In genomic region chr3:45553469-45553974, GRCh38 we compare ENCODE assay signal across 9 cellular contexts. TPM values are rescaled to one million over a fixed set of nuclear protein-coding genes. Genes with fewer than 3 reads are reported as not detected.
DNase-seq lines count a peak whose midpoint lies in the region; ATAC-seq and TF ChIP-seq lines count a peak whose summit lies in the region.
"Had no signal": no experiment of that assay in that cellular context is flagged by ENCODE, and none has a peak within 500 bp of the region (broad histone marks: within the 10 kb centered on the region; RNA-seq: fewer than 3 reads in every experiment).

No MANE protein-coding gene starts in this region.

- H3K27me3 ChIP-seq in esophagus muscularis mucosa = no peaks in the 10 kb centered on the region

- H3K27ac ChIP-seq in esophagus muscularis mucosa (replicated peaks in 1 of 4) = peak overlapping the region in 3 of 4 donors; percentile 21 to 44 (median 37)

- H3K27me3 Mint-ChIP-seq in activated naive CD8-positive, alpha-beta T cell treated with anti-CD3 and anti-CD28 coated beads, Interleukin-2, amount 50 U/mL, for 24 hours = no peaks in the 10 kb centered on the region
- H3K27me3 Mint-ChIP-seq in activated naive CD8-positive, alpha-beta T cell treated with anti-CD3 and anti-CD28 coated beads for 36 hours = no peaks in the 10 kb centered on the region
- H3K27me3 Mint-ChIP-seq in osteocyte (ENCODE audit: unreplicated experiment) = no peaks in the 10 kb centered on the region
- H3K27me3 Mint-ChIP-seq: natural killer cell treated with Interleukin-12 subunit alpha and Interleukin-12 subunit beta and Interleukin-15 and Interleukin-18, amount 100 ng/mL, for 72 hours had no signal

- peaks cover 0 to 2% (median 0%) of the 10 kb centered on the region in 4 donors for H3K36me3 ChIP-seq in esophagus muscularis mucosa

- no peak overlapping the region for H3K27ac Mint-ChIP-seq in activated naive CD8-positive, alpha-beta T cell treated with anti-CD3 and anti-CD28 coated beads, Interleukin-2, amount 50 U/mL, for 24 hours
- H3K27ac Mint-ChIP-seq in activated naive CD8-positive, alpha-beta T cell treated with anti-CD3 and anti-CD28 coated beads for 36 hours = no peak overlapping the region
- peak overlapping the region; percentile 13 for H3K27ac Mint-ChIP-seq in osteocyte (ENCODE audit: unreplicated experiment)

- TF ChIP-seq EP300 in esophagus muscularis mucosa (IDR thresholded peaks at IDR 0.05) = no peak

- no peak overlapping the region for H3K4me3 ChIP-seq in esophagus muscularis mucosa

- H3K9me3 Mint-ChIP-seq in activated naive CD8-positive, alpha-beta T cell treated with anti-CD3 and anti-CD28 coated beads, Interleukin-2, amount 50 U/mL, for 24 hours = no peaks in the 10 kb centered on the region
- no peaks in the 10 kb centered on the region for H3K9me3 Mint-ChIP-seq in activated naive CD8-positive, alpha-beta T cell treated with anti-CD3 and anti-CD28 coated beads for 36 hours
- H3K9me3 Mint-ChIP-seq in osteocyte (ENCODE audit: unreplicated experiment) = no peaks in the 10 kb centered on the region
- H3K9me3 Mint-ChIP-seq: natural killer cell treated with Interleukin-12 subunit alpha and Interleukin-12 subunit beta and Interleukin-15 and Interleukin-18, amount 100 ng/mL, for 72 hours had no signal

- 4% methylated on average over 6 of the region's 6 CpGs for WGBS in esophagus muscularis mucosa

- no peak for TF ChIP-seq CTCF in esophagus muscularis mucosa (IDR thresholded peaks at IDR 0.05)
- no peak for TF ChIP-seq CTCF in osteocyte (IDR thresholded peaks at IDR 0.05)

- H3K4me3 Mint-ChIP-seq in activated naive CD8-positive, alpha-beta T cell treated with anti-CD3 and anti-CD28 coated beads, Interleukin-2, amount 50 U/mL, for 24 hours = no peak overlapping the region
- H3K4me3 Mint-ChIP-seq in activated naive CD8-positive, alpha-beta T cell treated with anti-CD3 and anti-CD28 coated beads for 36 hours = no peak overlapping the region
- H3K4me3 Mint-ChIP-seq in osteocyte (ENCODE audit: unreplicated experiment) = no peak overlapping the region
- H3K4me3 Mint-ChIP-seq: natural killer cell treated with Interleukin-12 subunit alpha and Interleukin-12 subunit beta and Interleukin-15 and Interleukin-18, amount 100 ng/mL, for 72 hours had no signal

- DNase-seq in activated naive CD8-positive, alpha-beta T cell treated with anti-CD3 and anti-CD28 coated beads, Interleukin-2, amount 50 U/mL, for 24 hours = no peak
- DNase-seq in activated naive CD8-positive, alpha-beta T cell treated with anti-CD3 and anti-CD28 coated beads for 36 hours = no peak
- DNase-seq in NOMO-1 (lab: John Stamatoyannopoulos, UW; ENCODE audit: unreplicated experiment in 2 of 2) = peak; percentile 65 to 67
- DNase-seq in esophagus muscularis mucosa (ENCODE audit: extremely low spot score) = no peak
- no peak for DNase-seq in osteocyte (ENCODE audit: extremely low spot score, unreplicated experiment)
- no peak for DNase-seq in GOT3 (lab: John Stamatoyannopoulos, UW)
- DNase-seq in HPDE6-E6E7 (ENCODE audit: extremely low spot score) = no peak
- DNase-seq in NCI-H748 treated with DMSO at 0.1 percent for 48 hours (lab: John Stamatoyannopoulos, UW) = no peak

- intact Hi-C loops in esophagus muscularis mucosa (cut with DNase I) = no loop called here

- no peaks in the 10 kb centered on the region for H3K36me3 Mint-ChIP-seq in activated naive CD8-positive, alpha-beta T cell treated with anti-CD3 and anti-CD28 coated beads, Interleukin-2, amount 50 U/mL, for 24 hours (ENCODE audit: low read depth)
- no peaks in the 10 kb centered on the region for H3K36me3 Mint-ChIP-seq in activated naive CD8-positive, alpha-beta T cell treated with anti-CD3 and anti-CD28 coated beads for 36 hours
- H3K36me3 Mint-ChIP-seq in osteocyte (ENCODE audit: unreplicated experiment) = no peaks in the 10 kb centered on the region
- H3K36me3 Mint-ChIP-seq: natural killer cell treated with Interleukin-12 subunit alpha and Interleukin-12 subunit beta and Interleukin-15 and Interleukin-18, amount 100 ng/mL, for 72 hours had no signal

- H3K4me1 ChIP-seq in esophagus muscularis mucosa = peaks cover 48 to 55% (median 50%) of the 10 kb centered on the region in 4 donors

- H3K4me1 Mint-ChIP-seq in activated naive CD8-positive, alpha-beta T cell treated with anti-CD3 and anti-CD28 coated beads, Interleukin-2, amount 50 U/mL, for 24 hours = peaks cover 32% of the 10 kb centered on the region
- H3K4me1 Mint-ChIP-seq in activated naive CD8-positive, alpha-beta T cell treated with anti-CD3 and anti-CD28 coated beads for 36 hours = peaks cover 10% of the 10 kb centered on the region
- peaks cover 52% of the 10 kb centered on the region for H3K4me1 Mint-ChIP-seq in osteocyte (ENCODE audit: unreplicated experiment)

- ATAC-seq in activated naive CD8-positive, alpha-beta T cell treated with anti-CD3 and anti-CD28 coated beads, Interleukin-2, amount 50 U/mL, for 24 hours = peak; percentile 3

- no peak for TF ChIP-seq POLR2A in esophagus muscularis mucosa (IDR thresholded peaks at IDR 0.05; ENCODE audit: low read depth)

- no peaks in the 10 kb centered on the region for H3K9me3 ChIP-seq in esophagus muscularis mucosa

RNA-seq across cellular contexts. Expression of gene LIMD1, which starts 41.0 kb away (rescaled TPM):
- 10 to 100 TPM; 23.8 to 26.5 TPM for total RNA-seq in activated naive CD8-positive, alpha-beta T cell treated with anti-CD3 and anti-CD28 coated beads for 36 hours
- total RNA-seq in esophagus muscularis mucosa (10 to 100 TPM; 14.6 to 36.1 (median 29.2) TPM), osteocyte (28.3 and 33.8 TPM in 2 replicates)

Comparison
In these comparisons a context has a peak if more than half of its experiments do, and no peak if none do; other contexts are left out.
1. DNase-seq: peak in NOMO-1 (2 of 2); none in activated naive CD8-positive, alpha-beta T cell treated with anti-CD3 and anti-CD28 coated beads, Interleukin-2, amount 50 U/mL, for 24 hours (single experiment), activated naive CD8-positive, alpha-beta T cell treated with anti-CD3 and anti-CD28 coated beads for 36 hours (single experiment), esophagus muscularis mucosa (single experiment), osteocyte (single experiment), GOT3 (single experiment), HPDE6-E6E7 (single experiment) and NCI-H748 treated with DMSO at 0.1 percent for 48 hours (single experiment).